Comparison of ENCODE assay signal across 1 cellular context in genomic region chr14:22897357-22897756, GRCh38.
TF ChIP-seq lines count a peak whose summit lies in the region.

No MANE protein-coding gene starts in this region.

TF ChIP-seq in K562, 482 proteins besides CTCF, POLR2A, EP300 and RAD21 (continued from another document and continues in another):
- TF ChIP-seq ELK3 (CRISPR knock-in tag; IDR thresholded peaks at IDR 0.05) (no peak), CBX8 (IDR thresholded peaks at IDR 0.05; ENCODE audit: borderline replicate concordance, extremely low read depth, low read depth, low read length, poor library complexity, severe bottlenecking) (no peak), CBFB (CRISPR knock-in tag; IDR thresholded peaks at IDR 0.05) (no peak), ZBTB17 (CRISPR knock-in tag; IDR thresholded peaks at IDR 0.05) (no peak), ZNF133 (CRISPR knock-in tag; IDR thresholded peaks at IDR 0.05) (no peak), MYNN (IDR thresholded peaks at IDR 0.05) (peak; percentile 91), MYNN (CRISPR knock-in tag; IDR thresholded peaks at IDR 0.05) (no peak), TBL1XR1 (IDR thresholded peaks at IDR 0.05; ENCODE audit: low read length in 2 of 2) (peak; percentile 51 to 79; a peak in 2 of 4 replicates), ELF2 (CRISPR knock-in tag; IDR thresholded peaks at IDR 0.05) (no peak), ZNF707 (CRISPR knock-in tag; conservative IDR thresholded peaks at IDR 0.05) (no peak), MAFG (tag; conservative IDR thresholded peaks at IDR 0.05) (no peak), ZNF184 (CRISPR knock-in tag; IDR thresholded peaks at IDR 0.05) (no peak), L3MBTL2 (IDR thresholded peaks at IDR 0.05) (peak; percentile 64), MIER1 (IDR thresholded peaks at IDR 0.05; ENCODE audit: low read depth) (0 out of 2 replicates have a peak, but pooled peaks have one; percentile 43), MYBL2 (IDR thresholded peaks at IDR 0.05; ENCODE audit: low read depth) (no peak), MYBL2 (CRISPR knock-in tag; IDR thresholded peaks at IDR 0.05; ENCODE audit: borderline replicate concordance) (no peak), ZNF347 (CRISPR knock-in tag; IDR thresholded peaks at IDR 0.05; ENCODE audit: low read depth) (no peak), ETS2 (tag; IDR thresholded peaks at IDR 0.05; ENCODE audit: borderline replicate concordance, poor library complexity, severe bottlenecking) (no peak), GATA2 (CRISPR knock-in tag; IDR thresholded peaks at IDR 0.05) (peak; percentile 87), SNIP1 (IDR thresholded peaks at IDR 0.05; ENCODE audit: low read depth) (no peak), KDM5B (IDR thresholded peaks at IDR 0.05; ENCODE audit: insufficient replicate concordance, low read depth, low read length) (no peak), NR2C1 (IDR thresholded peaks at IDR 0.05) (no peak; the same call in 1 of the 2 replicates), NR2C1 (tag; IDR thresholded peaks at IDR 0.05) (no peak), MECOM (CRISPR knock-in tag; IDR thresholded peaks at IDR 0.05) (no peak), ZMIZ1 (IDR thresholded peaks at IDR 0.05; ENCODE audit: low read depth in 2 of 2, low read length in 2 of 2) (peak in 1 of 2 experiments; percentile 48; a peak in 1 of 4 replicates), ZNF146 (CRISPR knock-in tag; IDR thresholded peaks at IDR 0.05; ENCODE audit: unreplicated experiment) (no peak)
- TF ChIP-seq, protein P1, sequence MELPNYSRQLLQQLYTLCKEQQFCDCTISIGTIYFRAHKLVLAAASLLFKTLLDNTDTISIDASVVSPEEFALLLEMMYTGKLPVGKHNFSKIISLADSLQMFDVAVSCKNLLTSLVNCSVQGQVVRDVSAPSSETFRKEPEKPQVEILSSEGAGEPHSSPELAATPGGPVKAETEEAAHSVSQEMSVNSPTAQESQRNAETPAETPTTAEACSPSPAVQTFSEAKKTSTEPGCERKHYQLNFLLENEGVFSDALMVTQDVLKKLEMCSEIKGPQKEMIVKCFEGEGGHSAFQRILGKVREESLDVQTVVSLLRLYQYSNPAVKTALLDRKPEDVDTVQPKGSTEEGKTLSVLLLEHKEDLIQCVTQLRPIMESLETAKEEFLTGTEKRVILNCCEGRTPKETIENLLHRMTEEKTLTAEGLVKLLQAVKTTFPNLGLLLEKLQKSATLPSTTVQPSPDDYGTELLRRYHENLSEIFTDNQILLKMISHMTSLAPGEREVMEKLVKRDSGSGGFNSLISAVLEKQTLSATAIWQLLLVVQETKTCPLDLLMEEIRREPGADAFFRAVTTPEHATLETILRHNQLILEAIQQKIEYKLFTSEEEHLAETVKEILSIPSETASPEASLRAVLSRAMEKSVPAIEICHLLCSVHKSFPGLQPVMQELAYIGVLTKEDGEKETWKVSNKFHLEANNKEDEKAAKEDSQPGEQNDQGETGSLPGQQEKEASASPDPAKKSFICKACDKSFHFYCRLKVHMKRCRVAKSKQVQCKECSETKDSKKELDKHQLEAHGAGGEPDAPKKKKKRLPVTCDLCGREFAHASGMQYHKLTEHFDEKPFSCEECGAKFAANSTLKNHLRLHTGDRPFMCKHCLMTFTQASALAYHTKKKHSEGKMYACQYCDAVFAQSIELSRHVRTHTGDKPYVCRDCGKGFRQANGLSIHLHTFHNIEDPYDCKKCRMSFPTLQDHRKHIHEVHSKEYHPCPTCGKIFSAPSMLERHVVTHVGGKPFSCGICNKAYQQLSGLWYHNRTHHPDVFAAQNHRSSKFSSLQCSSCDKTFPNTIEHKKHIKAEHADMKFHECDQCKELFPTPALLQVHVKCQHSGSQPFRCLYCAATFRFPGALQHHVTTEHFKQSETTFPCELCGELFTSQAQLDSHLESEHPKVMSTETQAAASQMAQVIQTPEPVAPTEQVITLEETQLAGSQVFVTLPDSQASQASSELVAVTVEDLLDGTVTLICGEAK (IDR thresholded peaks at IDR 0.05) = no peak
- TF ChIP-seq, protein P1 (CRISPR knock-in tag; IDR thresholded peaks at IDR 0.05) = no peak
- TF ChIP-seq, protein P2, sequence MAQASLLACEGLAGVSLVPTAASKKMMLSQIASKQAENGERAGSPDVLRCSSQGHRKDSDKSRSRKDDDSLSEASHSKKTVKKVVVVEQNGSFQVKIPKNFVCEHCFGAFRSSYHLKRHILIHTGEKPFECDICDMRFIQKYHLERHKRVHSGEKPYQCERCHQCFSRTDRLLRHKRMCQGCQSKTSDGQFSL (CRISPR knock-in tag; IDR thresholded peaks at IDR 0.05) = no peak
- TF ChIP-seq, protein P2 (tag; IDR thresholded peaks at IDR 0.05) = no peak
- TF ChIP-seq, protein P3, sequence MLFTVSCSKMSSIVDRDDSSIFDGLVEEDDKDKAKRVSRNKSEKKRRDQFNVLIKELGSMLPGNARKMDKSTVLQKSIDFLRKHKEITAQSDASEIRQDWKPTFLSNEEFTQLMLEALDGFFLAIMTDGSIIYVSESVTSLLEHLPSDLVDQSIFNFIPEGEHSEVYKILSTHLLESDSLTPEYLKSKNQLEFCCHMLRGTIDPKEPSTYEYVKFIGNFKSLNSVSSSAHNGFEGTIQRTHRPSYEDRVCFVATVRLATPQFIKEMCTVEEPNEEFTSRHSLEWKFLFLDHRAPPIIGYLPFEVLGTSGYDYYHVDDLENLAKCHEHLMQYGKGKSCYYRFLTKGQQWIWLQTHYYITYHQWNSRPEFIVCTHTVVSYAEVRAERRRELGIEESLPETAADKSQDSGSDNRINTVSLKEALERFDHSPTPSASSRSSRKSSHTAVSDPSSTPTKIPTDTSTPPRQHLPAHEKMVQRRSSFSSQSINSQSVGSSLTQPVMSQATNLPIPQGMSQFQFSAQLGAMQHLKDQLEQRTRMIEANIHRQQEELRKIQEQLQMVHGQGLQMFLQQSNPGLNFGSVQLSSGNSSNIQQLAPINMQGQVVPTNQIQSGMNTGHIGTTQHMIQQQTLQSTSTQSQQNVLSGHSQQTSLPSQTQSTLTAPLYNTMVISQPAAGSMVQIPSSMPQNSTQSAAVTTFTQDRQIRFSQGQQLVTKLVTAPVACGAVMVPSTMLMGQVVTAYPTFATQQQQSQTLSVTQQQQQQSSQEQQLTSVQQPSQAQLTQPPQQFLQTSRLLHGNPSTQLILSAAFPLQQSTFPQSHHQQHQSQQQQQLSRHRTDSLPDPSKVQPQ (CRISPR knock-in tag; IDR thresholded peaks at IDR 0.05; ENCODE audit: borderline replicate concordance) = no peak
- TF ChIP-seq, protein P4, sequence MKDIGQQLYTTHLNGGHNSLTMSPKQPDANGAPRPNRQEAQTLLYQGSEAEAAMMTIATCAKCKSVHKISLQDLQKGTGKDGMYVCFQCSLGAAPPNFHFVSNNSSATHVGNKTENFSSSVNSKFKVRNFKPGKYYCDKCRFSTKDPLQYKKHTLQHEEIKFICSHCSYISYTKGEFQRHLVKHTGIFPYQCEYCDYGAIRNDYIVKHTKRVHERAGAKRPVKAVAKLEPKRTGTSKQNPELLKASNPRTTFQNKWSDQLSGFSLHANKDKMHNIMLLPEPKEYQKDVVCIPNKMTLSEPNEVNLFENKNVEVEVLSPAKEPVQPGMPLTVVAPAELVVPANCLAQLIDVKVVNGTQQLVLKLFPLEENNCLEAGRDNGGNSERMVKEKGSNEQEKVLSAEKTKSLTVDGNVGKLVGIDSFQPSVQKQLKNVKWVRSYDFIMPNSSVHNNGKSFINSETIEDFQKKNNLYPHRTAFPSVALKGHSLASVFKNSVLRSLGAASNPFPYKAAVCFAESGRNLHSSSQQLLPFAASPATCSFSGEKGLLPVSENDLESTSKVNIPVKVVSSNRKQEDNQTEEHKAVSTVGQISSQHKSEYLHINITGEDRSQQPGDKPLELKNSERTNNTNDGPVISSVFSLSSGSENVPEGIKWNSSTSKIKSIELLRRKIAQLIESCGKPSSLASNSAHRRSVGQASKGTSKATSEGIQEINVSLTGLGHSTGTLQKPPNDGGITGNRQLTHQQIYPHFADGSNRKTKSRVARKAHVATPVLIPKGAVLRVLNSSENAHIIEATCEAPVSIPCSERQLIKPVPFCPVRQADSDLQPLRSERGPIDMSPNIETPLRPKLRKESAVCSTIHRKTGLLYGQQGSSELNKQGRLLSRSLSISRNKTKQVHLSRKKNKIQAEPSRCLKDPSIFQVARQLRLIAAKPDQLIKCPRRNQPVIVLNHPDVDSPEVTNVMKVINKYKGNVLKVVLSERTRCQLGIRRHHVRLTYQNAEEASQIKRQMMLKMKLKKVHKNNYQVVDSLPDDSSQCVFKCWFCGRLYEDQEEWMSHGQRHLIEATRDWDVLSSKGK (CRISPR knock-in tag; IDR thresholded peaks at IDR 0.05) = no peak
- TF ChIP-seq, protein P5, sequence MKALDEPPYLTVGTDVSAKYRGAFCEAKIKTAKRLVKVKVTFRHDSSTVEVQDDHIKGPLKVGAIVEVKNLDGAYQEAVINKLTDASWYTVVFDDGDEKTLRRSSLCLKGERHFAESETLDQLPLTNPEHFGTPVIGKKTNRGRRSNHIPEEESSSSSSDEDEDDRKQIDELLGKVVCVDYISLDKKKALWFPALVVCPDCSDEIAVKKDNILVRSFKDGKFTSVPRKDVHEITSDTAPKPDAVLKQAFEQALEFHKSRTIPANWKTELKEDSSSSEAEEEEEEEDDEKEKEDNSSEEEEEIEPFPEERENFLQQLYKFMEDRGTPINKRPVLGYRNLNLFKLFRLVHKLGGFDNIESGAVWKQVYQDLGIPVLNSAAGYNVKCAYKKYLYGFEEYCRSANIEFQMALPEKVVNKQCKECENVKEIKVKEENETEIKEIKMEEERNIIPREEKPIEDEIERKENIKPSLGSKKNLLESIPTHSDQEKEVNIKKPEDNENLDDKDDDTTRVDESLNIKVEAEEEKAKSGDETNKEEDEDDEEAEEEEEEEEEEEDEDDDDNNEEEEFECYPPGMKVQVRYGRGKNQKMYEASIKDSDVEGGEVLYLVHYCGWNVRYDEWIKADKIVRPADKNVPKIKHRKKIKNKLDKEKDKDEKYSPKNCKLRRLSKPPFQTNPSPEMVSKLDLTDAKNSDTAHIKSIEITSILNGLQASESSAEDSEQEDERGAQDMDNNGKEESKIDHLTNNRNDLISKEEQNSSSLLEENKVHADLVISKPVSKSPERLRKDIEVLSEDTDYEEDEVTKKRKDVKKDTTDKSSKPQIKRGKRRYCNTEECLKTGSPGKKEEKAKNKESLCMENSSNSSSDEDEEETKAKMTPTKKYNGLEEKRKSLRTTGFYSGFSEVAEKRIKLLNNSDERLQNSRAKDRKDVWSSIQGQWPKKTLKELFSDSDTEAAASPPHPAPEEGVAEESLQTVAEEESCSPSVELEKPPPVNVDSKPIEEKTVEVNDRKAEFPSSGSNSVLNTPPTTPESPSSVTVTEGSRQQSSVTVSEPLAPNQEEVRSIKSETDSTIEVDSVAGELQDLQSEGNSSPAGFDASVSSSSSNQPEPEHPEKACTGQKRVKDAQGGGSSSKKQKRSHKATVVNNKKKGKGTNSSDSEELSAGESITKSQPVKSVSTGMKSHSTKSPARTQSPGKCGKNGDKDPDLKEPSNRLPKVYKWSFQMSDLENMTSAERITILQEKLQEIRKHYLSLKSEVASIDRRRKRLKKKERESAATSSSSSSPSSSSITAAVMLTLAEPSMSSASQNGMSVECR (CRISPR knock-in tag; IDR thresholded peaks at IDR 0.05) = no peak
